In the genomic region with DNA sequence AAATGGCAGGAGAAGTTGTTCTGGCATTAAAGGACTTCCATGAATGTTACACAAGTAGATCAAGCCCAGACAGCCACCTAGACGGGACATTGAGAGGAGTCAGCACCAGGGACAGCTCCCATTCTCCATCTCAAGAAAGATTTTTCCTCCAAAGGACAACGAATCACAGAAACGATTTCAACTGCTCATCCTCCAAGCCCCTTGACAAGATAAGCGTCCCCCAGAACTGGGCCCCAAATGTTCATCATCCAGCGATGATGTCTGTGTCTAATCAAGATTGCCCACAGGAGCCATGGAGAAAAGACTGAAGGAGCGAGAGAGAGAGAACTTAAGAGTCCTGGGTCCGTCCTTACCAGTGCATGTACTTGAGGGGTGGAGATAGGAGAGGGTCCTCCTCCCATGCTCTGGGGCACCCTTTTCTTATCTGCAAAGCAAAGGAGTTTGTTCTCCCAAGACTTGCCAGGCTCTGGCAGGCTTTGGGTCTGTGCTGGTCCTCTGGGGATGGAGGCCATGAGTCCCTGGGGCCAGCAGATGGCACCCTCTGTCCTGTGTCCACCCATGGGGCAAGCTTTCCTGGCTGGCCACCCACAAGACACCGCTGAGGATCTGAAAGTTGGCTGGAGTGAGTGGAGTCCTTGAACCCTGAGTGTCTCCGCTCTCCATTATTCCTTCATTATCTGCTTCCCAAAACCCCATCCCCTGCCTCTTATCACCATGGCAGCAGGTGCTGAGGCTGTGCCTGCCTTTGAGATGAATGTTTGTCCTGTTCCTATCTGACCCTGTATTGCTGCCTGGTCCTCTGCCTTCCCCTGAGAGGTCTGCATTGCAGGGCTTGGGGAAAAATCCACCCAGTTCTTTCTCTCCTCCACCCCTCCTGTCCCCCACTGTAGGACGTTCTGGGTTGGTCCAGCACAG, we compare ENCODE assay signal across 8 cellular contexts.
DNase-seq lines count a peak whose midpoint lies in the region; ATAC-seq and TF ChIP-seq lines count a peak whose summit lies in the region.

No MANE protein-coding gene starts in this region.

- no peaks in the 10 kb centered on the region for H3K9me3 Mint-ChIP-seq in activated CD4-positive, alpha-beta memory T cell treated with anti-CD3 and anti-CD28 coated beads for 36 hours
- H3K9me3 Mint-ChIP-seq in activated CD4-positive, alpha-beta memory T cell treated with anti-CD3 and anti-CD28 coated beads, Interleukin-2, amount 10 ng/mL, durations not matched to agents 7 days and 5 days: no peaks in the 10 kb centered on the region
- H3K9me3 Mint-ChIP-seq in T-helper 2 cell treated with Interferon-gamma antibody and Interleukin-4, amounts not matched to agents 5 μg/mL and 100 μg/mL, for 36 hours: no peaks in the 10 kb centered on the region

- peaks cover 4% of the 10 kb centered on the region for H3K27me3 ChIP-seq in OCI-LY3 (ENCODE audit: low read depth, low read length)
- peaks cover 0 to 91% (median 12%) of the 10 kb centered on the region in 3 donors for H3K27me3 ChIP-seq in stomach

- H3K27ac Mint-ChIP-seq in activated CD4-positive, alpha-beta memory T cell treated with anti-CD3 and anti-CD28 coated beads for 36 hours: no peak overlapping the region
- no peak overlapping the region for H3K27ac Mint-ChIP-seq in activated CD4-positive, alpha-beta memory T cell treated with anti-CD3 and anti-CD28 coated beads, Interleukin-2, amount 10 ng/mL, durations not matched to agents 7 days and 5 days
- no peak overlapping the region for H3K27ac Mint-ChIP-seq in T-helper 2 cell treated with Interferon-gamma antibody and Interleukin-4, amounts not matched to agents 5 μg/mL and 100 μg/mL, for 36 hours

- no peak for TF ChIP-seq EP300 in stomach (IDR thresholded peaks at IDR 0.05)

- H3K4me1 Mint-ChIP-seq in activated CD4-positive, alpha-beta memory T cell treated with anti-CD3 and anti-CD28 coated beads for 36 hours (ENCODE audit: low read depth): no peaks in the 10 kb centered on the region
- no peaks in the 10 kb centered on the region for H3K4me1 Mint-ChIP-seq in activated CD4-positive, alpha-beta memory T cell treated with anti-CD3 and anti-CD28 coated beads, Interleukin-2, amount 10 ng/mL, durations not matched to agents 7 days and 5 days
- H3K4me1 Mint-ChIP-seq in T-helper 2 cell treated with Interferon-gamma antibody and Interleukin-4, amounts not matched to agents 5 μg/mL and 100 μg/mL, for 36 hours (ENCODE audit: low read depth): no peaks in the 10 kb centered on the region

- H3K27ac ChIP-seq in OCI-LY3 (ENCODE audit: low read length): no peak overlapping the region
- H3K27ac ChIP-seq in stomach: no peak overlapping the region

- H3K4me3 ChIP-seq in OCI-LY3 (ENCODE audit: low read length): no peak overlapping the region
- no peak overlapping the region for H3K4me3 ChIP-seq in stomach

- H2AFZ ChIP-seq in OCI-LY3 (ENCODE audit: low read depth, low read length): no peak overlapping the region

- H3K4me2 ChIP-seq in OCI-LY3 (ENCODE audit: low read length): no peak overlapping the region

- H3K9me3 ChIP-seq in OCI-LY3 (ENCODE audit: insufficient read depth, low read length) (no peaks in the 10 kb centered on the region), stomach (no peaks in the 10 kb centered on the region)

- CTCF ChIA-PET in activated CD4-positive, alpha-beta memory T cell treated with anti-CD3 and anti-CD28 coated beads for 36 hours (lab: Charles Lee): no interaction called here
- CTCF ChIA-PET in activated CD4-positive, alpha-beta memory T cell treated with anti-CD3 and anti-CD28 coated beads, Interleukin-2, amount 10 ng/mL, durations not matched to agents 7 days and 5 days (lab: Charles Lee): no interaction called here

- peak; percentile 17; the same call in 1 of the 2 replicates for TF ChIP-seq CTCF in OCI-LY3 (IDR thresholded peaks at IDR 0.05; ENCODE audit: low read depth, low read length)
- TF ChIP-seq CTCF in stomach (IDR thresholded peaks at IDR 0.05): no peak

- H3K9ac ChIP-seq in OCI-LY3 (ENCODE audit: low read length): no peak overlapping the region

- TF ChIP-seq POLR2A in stomach (IDR thresholded peaks at IDR 0.05): no peak

- intact Hi-C loops in activated CD4-positive, alpha-beta memory T cell treated with anti-CD3 and anti-CD28 coated beads for 36 hours (cut with micrococcal nuclease): no loop called here
- intact Hi-C loops in stomach (cut with DNase I; ENCODE audit: low total_unique reads): no loop called here

- peak; percentile 9 for DNase-seq in activated CD4-positive, alpha-beta memory T cell treated with anti-CD3 and anti-CD28 coated beads for 36 hours
- DNase-seq in activated CD4-positive, alpha-beta memory T cell treated with anti-CD3 and anti-CD28 coated beads, Interleukin-2, amount 10 ng/mL, durations not matched to agents 7 days and 5 days: no peak
- DNase-seq in fibroblast of gingiva (ENCODE audit: low read depth) (peak; percentile 20), stomach (peak; percentile 26)
- DNase-seq in T-helper 2 cell treated with Interferon-gamma antibody and Interleukin-4, amounts not matched to agents 5 μg/mL and 100 μg/mL, for 36 hours (ENCODE audit: low spot score): no peak

- peaks cover 33% of the 10 kb centered on the region for H3K27me3 Mint-ChIP-seq in activated CD4-positive, alpha-beta memory T cell treated with anti-CD3 and anti-CD28 coated beads for 36 hours
- H3K27me3 Mint-ChIP-seq in activated CD4-positive, alpha-beta memory T cell treated with anti-CD3 and anti-CD28 coated beads, Interleukin-2, amount 10 ng/mL, durations not matched to agents 7 days and 5 days: peaks cover 1% of the 10 kb centered on the region
- no peaks in the 10 kb centered on the region for H3K27me3 Mint-ChIP-seq in T-helper 2 cell treated with Interferon-gamma antibody and Interleukin-4, amounts not matched to agents 5 μg/mL and 100 μg/mL, for 36 hours (ENCODE audit: low read depth)

- peaks cover 2% of the 10 kb centered on the region; the same call in 1 of the 2 replicates for H4K20me1 ChIP-seq in OCI-LY3 (ENCODE audit: insufficient read depth, low read length)

- H3K4me1 ChIP-seq in OCI-LY3 (ENCODE audit: low read length) (no peaks in the 10 kb centered on the region), stomach (peaks cover 0 to 9% (median 0%) of the 10 kb centered on the region in 4 donors)

- WGBS in stomach, 5 donors: 32 to 38% (median 35%) methylated on average over 10 of the region's 10 CpGs

- no peaks in the 10 kb centered on the region for H3K79me2 ChIP-seq in OCI-LY3 (ENCODE audit: low read length)

- POLR2A ChIA-PET in activated CD4-positive, alpha-beta memory T cell treated with anti-CD3 and anti-CD28 coated beads for 36 hours (lab: Charles Lee): no interaction called here
- POLR2A ChIA-PET in activated CD4-positive, alpha-beta memory T cell treated with anti-CD3 and anti-CD28 coated beads, Interleukin-2, amount 10 ng/mL, durations not matched to agents 7 days and 5 days (lab: Charles Lee): no interaction called here

- no peaks in the 10 kb centered on the region for H3K36me3 Mint-ChIP-seq in activated CD4-positive, alpha-beta memory T cell treated with anti-CD3 and anti-CD28 coated beads for 36 hours
- H3K36me3 Mint-ChIP-seq in activated CD4-positive, alpha-beta memory T cell treated with anti-CD3 and anti-CD28 coated beads, Interleukin-2, amount 10 ng/mL, durations not matched to agents 7 days and 5 days (ENCODE audit: low read depth): no peaks in the 10 kb centered on the region
- H3K36me3 Mint-ChIP-seq in T-helper 2 cell treated with Interferon-gamma antibody and Interleukin-4, amounts not matched to agents 5 μg/mL and 100 μg/mL, for 36 hours (ENCODE audit: low read depth): no peaks in the 10 kb centered on the region

- no peak for ATAC-seq in HG02840 (IDR thresholded peaks at IDR 0.05; ENCODE audit: low FRiP score, unreplicated experiment)
- no peak for ATAC-seq in GM21515 (IDR thresholded peaks at IDR 0.05; ENCODE audit: unreplicated experiment)

- H3K4me3 Mint-ChIP-seq in activated CD4-positive, alpha-beta memory T cell treated with anti-CD3 and anti-CD28 coated beads for 36 hours: no peak overlapping the region
- no peak overlapping the region for H3K4me3 Mint-ChIP-seq in activated CD4-positive, alpha-beta memory T cell treated with anti-CD3 and anti-CD28 coated beads, Interleukin-2, amount 10 ng/mL, durations not matched to agents 7 days and 5 days
- H3K4me3 Mint-ChIP-seq in T-helper 2 cell treated with Interferon-gamma antibody and Interleukin-4, amounts not matched to agents 5 μg/mL and 100 μg/mL, for 36 hours: no peak overlapping the region

- H3K36me3 ChIP-seq in OCI-LY3 (replicated peaks; ENCODE audit: low read depth, low read length) (no peaks in the 10 kb centered on the region), stomach (no peaks in the 10 kb centered on the region)

Comparison
In these comparisons a context has a peak if more than half of its experiments do, and no peak if none do; other contexts are left out.
1. DNase-seq: peak in activated CD4-positive, alpha-beta memory T cell treated with anti-CD3 and anti-CD28 coated beads for 36 hours (single experiment), fibroblast of gingiva (single experiment) and stomach (single experiment); none in activated CD4-positive, alpha-beta memory T cell treated with anti-CD3 and anti-CD28 coated beads, Interleukin-2, amount 10 ng/mL, durations not matched to agents 7 days and 5 days (single experiment) and T-helper 2 cell treated with Interferon-gamma antibody and Interleukin-4, amounts not matched to agents 5 μg/mL and 100 μg/mL, for 36 hours (single experiment).